Comparison of ENCODE assay signal across 11 cellular contexts in genomic region chr14:92516966-92517350, GRCh38. TPM values are rescaled to one million over a fixed set of nuclear protein-coding genes. Genes with fewer than 3 reads are reported as not detected.
DNase-seq lines count a peak whose midpoint lies in the region; ATAC-seq lines count a peak whose summit lies in the region.
"Had no signal": no experiment of that assay in that cellular context is flagged by ENCODE, and none has a peak within 500 bp of the region (broad histone marks: within the 10 kb centered on the region; RNA-seq: fewer than 3 reads in every experiment).

No MANE protein-coding gene starts in this region.

- no peak for ATAC-seq in activated CD4-positive, alpha-beta T cell treated with anti-CD3 and anti-CD28 coated beads for 36 hours
- no peak for ATAC-seq in stimulated activated memory B cell treated with anti-CD40 and anti-IgM and Interleukin-4, amounts not matched to agents 10 μg/mL and 1 μg/mL and 100 μg/mL, for 72 hours

- intact Hi-C loops in activated CD4-positive, alpha-beta T cell treated with anti-CD3 and anti-CD28 coated beads for 36 hours (cut with DNase I, micrococcal nuclease) = no loop called here

- POLR2A ChIA-PET in activated CD4-positive, alpha-beta T cell treated with anti-CD3 and anti-CD28 coated beads for 36 hours (lab: Charles Lee) = no interaction called here
- POLR2A ChIA-PET in activated CD4-positive, alpha-beta T cell treated with anti-CD3 and anti-CD28 coated beads, Interleukin-2, amount 10 ng/mL, durations not matched to agents 7 days and 5 days (lab: Charles Lee) = no interaction called here

- H3K27me3 Mint-ChIP-seq in activated CD4-positive, alpha-beta T cell treated with anti-CD3 and anti-CD28 coated beads for 36 hours = peaks cover 2% of the 10 kb centered on the region
- H3K27me3 Mint-ChIP-seq in activated CD4-positive, alpha-beta T cell treated with anti-CD3 and anti-CD28 coated beads, Interleukin-2, amount 10 ng/mL, durations not matched to agents 7 days and 5 days = peaks cover 10% of the 10 kb centered on the region
- H3K27me3 Mint-ChIP-seq in stimulated activated memory B cell treated with anti-CD40 and anti-IgM and Interleukin-4, amounts not matched to agents 10 μg/mL and 1 μg/mL and 100 μg/mL, for 72 hours = no peaks in the 10 kb centered on the region
- H3K27me3 Mint-ChIP-seq in T-helper 2 cell treated with Interferon-gamma antibody and Interleukin-4, amounts not matched to agents 5 μg/mL and 100 μg/mL, for 36 hours (ENCODE audit: low read depth) = peaks cover 50% of the 10 kb centered on the region

- H3K9me3 Mint-ChIP-seq in activated CD4-positive, alpha-beta T cell treated with anti-CD3 and anti-CD28 coated beads for 36 hours (ENCODE audit: low read depth) = peaks cover 4% of the 10 kb centered on the region
- H3K9me3 Mint-ChIP-seq in activated CD4-positive, alpha-beta T cell treated with anti-CD3 and anti-CD28 coated beads, Interleukin-2, amount 10 ng/mL, durations not matched to agents 7 days and 5 days = no peaks in the 10 kb centered on the region
- H3K9me3 Mint-ChIP-seq in stimulated activated memory B cell treated with anti-CD40 and anti-IgM and Interleukin-4, amounts not matched to agents 10 μg/mL and 1 μg/mL and 100 μg/mL, for 72 hours = peaks cover 5% of the 10 kb centered on the region
- no peaks in the 10 kb centered on the region for H3K9me3 Mint-ChIP-seq in T-helper 2 cell treated with Interferon-gamma antibody and Interleukin-4, amounts not matched to agents 5 μg/mL and 100 μg/mL, for 36 hours

- DNase-seq in activated CD4-positive, alpha-beta T cell treated with anti-CD3 and anti-CD28 coated beads for 36 hours = peak; percentile 31
- no peak for DNase-seq in activated CD4-positive, alpha-beta T cell treated with anti-CD3 and anti-CD28 coated beads, Interleukin-2, amount 10 ng/mL, durations not matched to agents 7 days and 5 days
- DNase-seq in activated CD8-positive, alpha-beta memory T cell treated with anti-CD3 and anti-CD28 coated beads, Interleukin-2, amount 50 U/mL, for 1 hour (ENCODE audit: extremely low read depth) = peak; percentile 70
- DNase-seq in mesenteric fat pad (ENCODE audit: low spot score) (peak; percentile 68), OCI-M2 (lab: John Stamatoyannopoulos, UW; ENCODE audit: unreplicated experiment) (no peak), nucleus accumbens (lab: John Stamatoyannopoulos, UW) (no peak)
- DNase-seq in T-helper 2 cell treated with Interferon-gamma antibody and Interleukin-4, amounts not matched to agents 5 μg/mL and 100 μg/mL, for 36 hours (ENCODE audit: low spot score) = no peak
- DNase-seq: cerebellar nuclear complex; NCI-H2081; stimulated activated CD4-positive, alpha-beta T cell treated with anti-CD3 and anti-CD28 coated beads, Interleukin-2, amount 100 ng/mL, for 24 hours had no signal

- no peaks in the 10 kb centered on the region for H3K36me3 Mint-ChIP-seq in activated CD4-positive, alpha-beta T cell treated with anti-CD3 and anti-CD28 coated beads for 36 hours (ENCODE audit: low read depth)
- peaks cover 3% of the 10 kb centered on the region for H3K36me3 Mint-ChIP-seq in activated CD4-positive, alpha-beta T cell treated with anti-CD3 and anti-CD28 coated beads, Interleukin-2, amount 10 ng/mL, durations not matched to agents 7 days and 5 days (ENCODE audit: low read depth)
- peaks cover 11% of the 10 kb centered on the region for H3K36me3 Mint-ChIP-seq in stimulated activated memory B cell treated with anti-CD40 and anti-IgM and Interleukin-4, amounts not matched to agents 10 μg/mL and 1 μg/mL and 100 μg/mL, for 72 hours
- peaks cover 4% of the 10 kb centered on the region for H3K36me3 Mint-ChIP-seq in T-helper 2 cell treated with Interferon-gamma antibody and Interleukin-4, amounts not matched to agents 5 μg/mL and 100 μg/mL, for 36 hours (ENCODE audit: low read depth)

- CTCF ChIA-PET in activated CD4-positive, alpha-beta T cell treated with anti-CD3 and anti-CD28 coated beads for 36 hours (lab: Charles Lee) = interaction anchor here (0.7 to 0.9 kb wide), 3 partner anchors 8 to 31 kb away, joined by 3 read pairs; no protein-coding TSS in a partner anchor
- CTCF ChIA-PET in activated CD4-positive, alpha-beta T cell treated with anti-CD3 and anti-CD28 coated beads, Interleukin-2, amount 10 ng/mL, durations not matched to agents 7 days and 5 days (lab: Charles Lee) = interaction anchor here (0.6 to 1.3 kb wide), 2 partner anchors 12 to 380 kb away, joined by 3 read pairs; no protein-coding TSS in a partner anchor

- H3K4me3 Mint-ChIP-seq in activated CD4-positive, alpha-beta T cell treated with anti-CD3 and anti-CD28 coated beads for 36 hours = no peak overlapping the region
- no peak overlapping the region for H3K4me3 Mint-ChIP-seq in activated CD4-positive, alpha-beta T cell treated with anti-CD3 and anti-CD28 coated beads, Interleukin-2, amount 10 ng/mL, durations not matched to agents 7 days and 5 days
- no peak overlapping the region for H3K4me3 Mint-ChIP-seq in stimulated activated memory B cell treated with anti-CD40 and anti-IgM and Interleukin-4, amounts not matched to agents 10 μg/mL and 1 μg/mL and 100 μg/mL, for 72 hours
- H3K4me3 Mint-ChIP-seq in T-helper 2 cell treated with Interferon-gamma antibody and Interleukin-4, amounts not matched to agents 5 μg/mL and 100 μg/mL, for 36 hours = no peak overlapping the region

- no peak overlapping the region for H3K27ac Mint-ChIP-seq in activated CD4-positive, alpha-beta T cell treated with anti-CD3 and anti-CD28 coated beads for 36 hours
- H3K27ac Mint-ChIP-seq in activated CD4-positive, alpha-beta T cell treated with anti-CD3 and anti-CD28 coated beads, Interleukin-2, amount 10 ng/mL, durations not matched to agents 7 days and 5 days = no peak overlapping the region
- peak overlapping the region; percentile 17 for H3K27ac Mint-ChIP-seq in stimulated activated memory B cell treated with anti-CD40 and anti-IgM and Interleukin-4, amounts not matched to agents 10 μg/mL and 1 μg/mL and 100 μg/mL, for 72 hours
- no peak overlapping the region for H3K27ac Mint-ChIP-seq in T-helper 2 cell treated with Interferon-gamma antibody and Interleukin-4, amounts not matched to agents 5 μg/mL and 100 μg/mL, for 36 hours

- H3K4me1 Mint-ChIP-seq in activated CD4-positive, alpha-beta T cell treated with anti-CD3 and anti-CD28 coated beads for 36 hours = peaks cover 32% of the 10 kb centered on the region
- peaks cover 38% of the 10 kb centered on the region for H3K4me1 Mint-ChIP-seq in activated CD4-positive, alpha-beta T cell treated with anti-CD3 and anti-CD28 coated beads, Interleukin-2, amount 10 ng/mL, durations not matched to agents 7 days and 5 days
- H3K4me1 Mint-ChIP-seq in stimulated activated memory B cell treated with anti-CD40 and anti-IgM and Interleukin-4, amounts not matched to agents 10 μg/mL and 1 μg/mL and 100 μg/mL, for 72 hours = peaks cover 46% of the 10 kb centered on the region
- H3K4me1 Mint-ChIP-seq in T-helper 2 cell treated with Interferon-gamma antibody and Interleukin-4, amounts not matched to agents 5 μg/mL and 100 μg/mL, for 36 hours (ENCODE audit: low read depth) = peaks cover 7% of the 10 kb centered on the region

RNA-seq across cellular contexts. Expression of gene RIN3, which starts 3.4 kb away (rescaled TPM):
- 10 to 100 TPM; 23.1 to 26.4 TPM for total RNA-seq in activated CD4-positive, alpha-beta T cell treated with anti-CD3 and anti-CD28 coated beads for 36 hours
- total RNA-seq in activated CD4-positive, alpha-beta T cell treated with anti-CD3 and anti-CD28 coated beads, Interleukin-2, amount 10 ng/mL, durations not matched to agents 7 days and 5 days = 10 to 100 TPM; 52.6 to 56.8 TPM
- total RNA-seq in mesenteric fat pad = 38.0 TPM

Comparison
In these comparisons a context has a peak if more than half of its experiments do, and no peak if none do; other contexts are left out.
1. DNase-seq: peak in activated CD4-positive, alpha-beta T cell treated with anti-CD3 and anti-CD28 coated beads for 36 hours (single experiment), activated CD8-positive, alpha-beta memory T cell treated with anti-CD3 and anti-CD28 coated beads, Interleukin-2, amount 50 U/mL, for 1 hour (single experiment) and mesenteric fat pad (single experiment); none in activated CD4-positive, alpha-beta T cell treated with anti-CD3 and anti-CD28 coated beads, Interleukin-2, amount 10 ng/mL, durations not matched to agents 7 days and 5 days (single experiment), OCI-M2 (single experiment), nucleus accumbens (0 of 56) and T-helper 2 cell treated with Interferon-gamma antibody and Interleukin-4, amounts not matched to agents 5 μg/mL and 100 μg/mL, for 36 hours (single experiment).